In genomic region chr10:4882704-4883078, GRCh38 we compare ENCODE assay signal across 1 cellular context.
TF ChIP-seq lines count a peak whose summit lies in the region.

No MANE protein-coding gene starts in this region.

TF ChIP-seq in HepG2, 621 proteins besides CTCF, POLR2A, EP300 and RAD21 (continued from another document):
- TF ChIP-seq ZBTB49 (CRISPR knock-in tag; IDR thresholded peaks at IDR 0.05; ENCODE audit: borderline replicate concordance), result no peak
- no peak for TF ChIP-seq ZC3H4 (CRISPR knock-in tag; IDR thresholded peaks at IDR 0.05; ENCODE audit: borderline replicate concordance)
- TF ChIP-seq, protein P1, sequence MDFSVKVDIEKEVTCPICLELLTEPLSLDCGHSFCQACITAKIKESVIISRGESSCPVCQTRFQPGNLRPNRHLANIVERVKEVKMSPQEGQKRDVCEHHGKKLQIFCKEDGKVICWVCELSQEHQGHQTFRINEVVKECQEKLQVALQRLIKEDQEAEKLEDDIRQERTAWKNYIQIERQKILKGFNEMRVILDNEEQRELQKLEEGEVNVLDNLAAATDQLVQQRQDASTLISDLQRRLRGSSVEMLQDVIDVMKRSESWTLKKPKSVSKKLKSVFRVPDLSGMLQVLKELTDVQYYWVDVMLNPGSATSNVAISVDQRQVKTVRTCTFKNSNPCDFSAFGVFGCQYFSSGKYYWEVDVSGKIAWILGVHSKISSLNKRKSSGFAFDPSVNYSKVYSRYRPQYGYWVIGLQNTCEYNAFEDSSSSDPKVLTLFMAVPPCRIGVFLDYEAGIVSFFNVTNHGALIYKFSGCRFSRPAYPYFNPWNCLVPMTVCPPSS (IDR thresholded peaks at IDR 0.05), result no peak
- no peak for TF ChIP-seq MTF2 (CRISPR knock-in tag; IDR thresholded peaks at IDR 0.05; ENCODE audit: borderline replicate concordance)
- TF ChIP-seq ZKSCAN1 (IDR thresholded peaks at IDR 0.05; ENCODE audit: low read length), result no peak
- no peak for TF ChIP-seq AGO1 (IDR thresholded peaks at IDR 0.05; ENCODE audit: low read depth, low read length, poor library complexity, severe bottlenecking)
- TF ChIP-seq KMT2B (CRISPR knock-in tag; IDR thresholded peaks at IDR 0.05), result no peak
- TF ChIP-seq RARG (CRISPR knock-in tag; IDR thresholded peaks at IDR 0.05; ENCODE audit: low read depth), result no peak
- TF ChIP-seq NFATC3 (CRISPR knock-in tag; IDR thresholded peaks at IDR 0.05), result no peak
- TF ChIP-seq HDAC1 (CRISPR knock-in tag; IDR thresholded peaks at IDR 0.05), result no peak
- no peak for TF ChIP-seq EED (CRISPR knock-in tag; IDR thresholded peaks at IDR 0.05)
- no peak for TF ChIP-seq ARID2 (CRISPR knock-in tag; IDR thresholded peaks at IDR 0.05; ENCODE audit: borderline replicate concordance)
- TF ChIP-seq ZNF24 (IDR thresholded peaks at IDR 0.05), result no peak
- TF ChIP-seq STAT5B (CRISPR knock-in tag; IDR thresholded peaks at IDR 0.05), result no peak
- no peak for TF ChIP-seq TBP (CRISPR knock-in tag; IDR thresholded peaks at IDR 0.05)
- no peak for TF ChIP-seq ZGPAT (CRISPR knock-in tag; IDR thresholded peaks at IDR 0.05)
- no peak for TF ChIP-seq ZNF407 (CRISPR knock-in tag; IDR thresholded peaks at IDR 0.05; ENCODE audit: not compliant biosample characterization)
